1 cellular context compared by ENCODE assay signal in the genomic region with DNA sequence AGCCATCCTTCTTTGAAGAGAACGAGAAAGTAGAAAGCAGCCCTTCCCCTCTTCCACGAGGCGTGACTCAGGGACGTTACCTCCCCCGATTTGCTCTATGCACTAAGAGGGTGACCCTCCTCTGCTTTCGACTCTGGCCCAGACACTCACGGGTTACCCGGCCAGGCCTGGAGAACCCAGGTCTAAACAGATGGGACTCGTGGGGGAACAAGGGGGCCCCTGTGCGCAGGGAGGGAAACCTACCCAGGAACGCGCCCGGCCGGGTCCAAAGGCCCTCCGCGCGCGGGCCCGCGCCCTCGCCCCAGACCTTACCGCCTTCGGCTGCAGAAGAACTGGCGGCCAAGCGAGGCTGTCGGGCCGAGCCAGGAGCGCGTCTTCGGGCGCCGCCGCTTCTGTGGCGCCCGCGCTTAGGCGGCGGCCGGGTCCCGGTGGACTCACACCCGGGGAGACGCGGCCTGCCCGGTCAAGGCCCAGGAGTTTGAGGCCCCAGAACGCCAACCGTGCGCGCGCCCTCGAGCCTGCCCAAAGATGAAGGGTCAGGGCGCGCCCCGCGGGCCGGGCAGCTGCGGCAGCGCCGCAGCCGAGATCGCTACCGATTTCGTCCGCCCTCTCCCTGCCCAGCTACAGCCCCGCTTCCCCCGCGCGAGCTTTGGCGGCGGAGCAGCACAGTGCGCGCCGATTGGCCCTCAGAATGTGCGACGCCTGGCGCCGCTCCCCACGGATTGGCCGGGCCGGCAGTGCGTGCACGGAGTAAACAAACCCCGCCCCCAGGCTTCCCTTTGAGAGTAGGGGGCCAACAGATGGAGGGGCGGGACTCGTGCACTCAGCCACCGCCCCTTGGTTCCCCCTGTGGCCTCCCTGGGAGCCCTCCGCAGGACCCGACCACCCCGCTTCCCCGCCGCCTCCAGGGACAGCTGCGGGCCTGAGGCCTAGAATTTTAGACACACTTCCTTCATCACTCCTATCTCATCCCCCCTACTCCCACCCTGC.
TF ChIP-seq lines count a peak whose summit lies in the region.

A gene with protein sequence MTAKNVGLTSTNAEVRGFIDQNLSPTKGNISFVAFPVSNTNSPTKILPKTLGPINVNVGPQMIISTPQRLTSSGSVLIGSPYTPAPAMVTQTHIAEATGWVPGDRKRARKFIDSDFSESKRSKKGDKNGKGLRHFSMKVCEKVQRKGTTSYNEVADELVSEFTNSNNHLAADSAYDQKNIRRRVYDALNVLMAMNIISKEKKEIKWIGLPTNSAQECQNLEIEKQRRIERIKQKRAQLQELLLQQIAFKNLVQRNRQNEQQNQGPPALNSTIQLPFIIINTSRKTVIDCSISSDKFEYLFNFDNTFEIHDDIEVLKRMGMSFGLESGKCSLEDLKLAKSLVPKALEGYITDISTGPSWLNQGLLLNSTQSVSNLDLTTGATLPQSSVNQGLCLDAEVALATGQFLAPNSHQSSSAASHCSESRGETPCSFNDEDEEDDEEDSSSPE (minus strand): TSS at position 674 of the 990 bp plus-strand sequence. CDS start 47,795 bp downstream, outside the sequence.

TF ChIP-seq in GM12878, 131 proteins besides CTCF, POLR2A, EP300 and RAD21 (continued from another document):
- TF ChIP-seq E2F8 (IDR thresholded peaks at IDR 0.05; ENCODE audit: low read depth, partially characterized antibody) (no peak), NFYA (IDR thresholded peaks at IDR 0.05; ENCODE audit: borderline replicate concordance, low read depth, low read length) (no peak), ASH2L (IDR thresholded peaks at IDR 0.05; ENCODE audit: borderline replicate concordance, low read depth) (peak; percentile 88; the same call in 1 of the 2 replicates), NFIC (IDR thresholded peaks at IDR 0.05; ENCODE audit: low read depth, low read length) (no peak), WRNIP1 (IDR thresholded peaks at IDR 0.05; ENCODE audit: borderline replicate concordance, low read depth, low read length) (no peak), FOXM1 (IDR thresholded peaks at IDR 0.05; ENCODE audit: low read depth, low read length) (no peak), BCLAF1 (IDR thresholded peaks at IDR 0.05) (no peak), FOXK2 (IDR thresholded peaks at IDR 0.05) (peak; percentile 35; the same call in 1 of the 2 replicates), ATF3 (IDR thresholded peaks at IDR 0.05; ENCODE audit: borderline replicate concordance, extremely low read depth, low read depth, low read length) (no peak), CBX3 (IDR thresholded peaks at IDR 0.05; ENCODE audit: borderline replicate concordance, low read depth) (no peak), YBX1 (IDR thresholded peaks at IDR 0.05) (no peak), E2F4 (IDR thresholded peaks at IDR 0.05; ENCODE audit: low read depth, low read length) (peak; percentile 67), RAD51 (IDR thresholded peaks at IDR 0.05) (no peak), NBN (IDR thresholded peaks at IDR 0.05) (no peak), IRF5 (IDR thresholded peaks at IDR 0.05; ENCODE audit: borderline replicate concordance) (no peak), SIN3A (IDR thresholded peaks at IDR 0.05; ENCODE audit: low read depth, low read length) (no peak), HDGF (IDR thresholded peaks at IDR 0.05) (peak; percentile 54), POLR2AphosphoS5 (IDR thresholded peaks at IDR 0.05; ENCODE audit: low read length) (0 out of 2 replicates have a peak, but pooled peaks have one; percentile 37), SUPT20H (IDR thresholded peaks at IDR 0.05; ENCODE audit: borderline replicate concordance, control insufficient read depth, low read depth, low read length) (no peak), ZBED1 (IDR thresholded peaks at IDR 0.05; ENCODE audit: borderline replicate concordance) (no peak), SP1 (IDR thresholded peaks at IDR 0.05; ENCODE audit: low read depth, low read length) (peak; percentile 74)
- TF ChIP-seq, protein P1, sequence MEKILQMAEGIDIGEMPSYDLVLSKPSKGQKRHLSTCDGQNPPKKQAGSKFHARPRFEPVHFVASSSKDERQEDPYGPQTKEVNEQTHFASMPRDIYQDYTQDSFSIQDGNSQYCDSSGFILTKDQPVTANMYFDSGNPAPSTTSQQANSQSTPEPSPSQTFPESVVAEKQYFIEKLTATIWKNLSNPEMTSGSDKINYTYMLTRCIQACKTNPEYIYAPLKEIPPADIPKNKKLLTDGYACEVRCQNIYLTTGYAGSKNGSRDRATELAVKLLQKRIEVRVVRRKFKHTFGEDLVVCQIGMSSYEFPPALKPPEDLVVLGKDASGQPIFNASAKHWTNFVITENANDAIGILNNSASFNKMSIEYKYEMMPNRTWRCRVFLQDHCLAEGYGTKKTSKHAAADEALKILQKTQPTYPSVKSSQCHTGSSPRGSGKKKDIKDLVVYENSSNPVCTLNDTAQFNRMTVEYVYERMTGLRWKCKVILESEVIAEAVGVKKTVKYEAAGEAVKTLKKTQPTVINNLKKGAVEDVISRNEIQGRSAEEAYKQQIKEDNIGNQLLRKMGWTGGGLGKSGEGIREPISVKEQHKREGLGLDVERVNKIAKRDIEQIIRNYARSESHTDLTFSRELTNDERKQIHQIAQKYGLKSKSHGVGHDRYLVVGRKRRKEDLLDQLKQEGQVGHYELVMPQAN (conservative IDR thresholded peaks at IDR 0.05), result peak; percentile 54; the same call in 1 of the 2 replicates
- TF ChIP-seq, protein P2, sequence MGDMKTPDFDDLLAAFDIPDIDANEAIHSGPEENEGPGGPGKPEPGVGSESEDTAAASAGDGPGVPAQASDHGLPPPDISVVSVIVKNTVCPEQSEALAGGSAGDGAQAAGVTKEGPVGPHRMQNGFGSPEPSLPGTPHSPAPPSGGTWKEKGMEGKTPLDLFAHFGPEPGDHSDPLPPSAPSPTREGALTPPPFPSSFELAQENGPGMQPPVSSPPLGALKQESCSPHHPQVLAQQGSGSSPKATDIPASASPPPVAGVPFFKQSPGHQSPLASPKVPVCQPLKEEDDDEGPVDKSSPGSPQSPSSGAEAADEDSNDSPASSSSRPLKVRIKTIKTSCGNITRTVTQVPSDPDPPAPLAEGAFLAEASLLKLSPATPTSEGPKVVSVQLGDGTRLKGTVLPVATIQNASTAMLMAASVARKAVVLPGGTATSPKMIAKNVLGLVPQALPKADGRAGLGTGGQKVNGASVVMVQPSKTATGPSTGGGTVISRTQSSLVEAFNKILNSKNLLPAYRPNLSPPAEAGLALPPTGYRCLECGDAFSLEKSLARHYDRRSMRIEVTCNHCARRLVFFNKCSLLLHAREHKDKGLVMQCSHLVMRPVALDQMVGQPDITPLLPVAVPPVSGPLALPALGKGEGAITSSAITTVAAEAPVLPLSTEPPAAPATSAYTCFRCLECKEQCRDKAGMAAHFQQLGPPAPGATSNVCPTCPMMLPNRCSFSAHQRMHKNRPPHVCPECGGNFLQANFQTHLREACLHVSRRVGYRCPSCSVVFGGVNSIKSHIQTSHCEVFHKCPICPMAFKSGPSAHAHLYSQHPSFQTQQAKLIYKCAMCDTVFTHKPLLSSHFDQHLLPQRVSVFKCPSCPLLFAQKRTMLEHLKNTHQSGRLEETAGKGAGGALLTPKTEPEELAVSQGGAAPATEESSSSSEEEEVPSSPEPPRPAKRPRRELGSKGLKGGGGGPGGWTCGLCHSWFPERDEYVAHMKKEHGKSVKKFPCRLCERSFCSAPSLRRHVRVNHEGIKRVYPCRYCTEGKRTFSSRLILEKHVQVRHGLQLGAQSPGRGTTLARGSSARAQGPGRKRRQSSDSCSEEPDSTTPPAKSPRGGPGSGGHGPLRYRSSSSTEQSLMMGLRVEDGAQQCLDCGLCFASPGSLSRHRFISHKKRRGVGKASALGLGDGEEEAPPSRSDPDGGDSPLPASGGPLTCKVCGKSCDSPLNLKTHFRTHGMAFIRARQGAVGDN (IDR thresholded peaks at IDR 0.05), result no peak
